In the genomic region with DNA sequence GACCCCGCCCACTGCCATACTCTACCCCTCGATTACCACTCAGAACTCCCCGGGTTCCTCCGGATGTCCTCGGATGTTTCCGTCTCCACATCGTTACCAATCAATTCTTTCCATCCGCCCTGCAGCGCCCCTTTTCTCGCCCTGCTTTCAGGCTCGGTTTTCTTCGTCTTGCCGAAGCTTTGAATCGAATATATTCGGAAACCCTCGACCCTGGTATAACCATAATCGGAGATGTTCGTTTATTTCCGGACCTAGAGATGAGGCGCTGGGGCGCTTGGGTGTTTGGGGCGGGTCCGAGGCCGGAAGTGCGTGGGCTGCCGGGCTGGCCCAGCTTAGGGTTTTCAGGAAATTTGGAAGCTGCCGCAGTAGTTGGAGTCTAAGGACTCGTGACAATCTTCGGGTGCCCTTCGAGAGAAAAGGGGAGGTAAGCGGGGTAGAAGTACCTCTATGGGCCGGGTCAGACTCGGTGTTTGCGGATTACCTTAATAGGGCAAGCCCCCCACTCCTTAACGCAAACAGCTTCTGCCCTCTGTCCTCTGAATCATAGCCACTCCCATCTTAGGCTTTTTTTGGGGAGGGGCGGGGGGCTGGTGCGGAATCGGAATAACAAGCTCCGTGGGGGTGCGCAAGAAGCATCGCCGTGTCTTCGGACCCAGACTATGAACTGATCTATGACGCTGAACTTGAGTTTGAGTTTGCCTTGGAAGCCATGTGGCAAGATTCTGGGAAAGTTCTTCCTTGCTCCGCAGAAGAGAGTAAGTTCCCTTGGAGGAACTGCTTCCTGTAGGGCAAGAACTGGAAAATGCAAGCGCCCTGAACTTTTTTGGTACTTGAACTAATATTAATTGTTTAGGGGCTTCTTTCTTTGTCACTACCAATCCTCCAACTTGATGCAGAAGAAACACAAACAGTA, we compare ENCODE assay signal across 1 cellular context.
A peak's percentile ranks its signal among the peaks of the same experiment; 100 is the strongest.
TF ChIP-seq lines count a peak whose summit lies in the region.

A gene with protein sequence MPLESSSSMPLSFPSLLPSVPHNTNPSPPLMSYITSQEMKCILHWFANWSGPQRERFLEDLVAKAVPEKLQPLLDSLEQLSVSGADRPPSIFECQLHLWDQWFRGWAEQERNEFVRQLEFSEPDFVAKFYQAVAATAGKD (plus strand): TSS at position 310 of the 913 bp plus-strand sequence. CDS start 2,154 bp downstream, outside the sequence.

TF ChIP-seq in SK-N-SH, 30 proteins besides CTCF, POLR2A, EP300 and RAD21 (continued from another document):
- TF ChIP-seq, protein P1, sequence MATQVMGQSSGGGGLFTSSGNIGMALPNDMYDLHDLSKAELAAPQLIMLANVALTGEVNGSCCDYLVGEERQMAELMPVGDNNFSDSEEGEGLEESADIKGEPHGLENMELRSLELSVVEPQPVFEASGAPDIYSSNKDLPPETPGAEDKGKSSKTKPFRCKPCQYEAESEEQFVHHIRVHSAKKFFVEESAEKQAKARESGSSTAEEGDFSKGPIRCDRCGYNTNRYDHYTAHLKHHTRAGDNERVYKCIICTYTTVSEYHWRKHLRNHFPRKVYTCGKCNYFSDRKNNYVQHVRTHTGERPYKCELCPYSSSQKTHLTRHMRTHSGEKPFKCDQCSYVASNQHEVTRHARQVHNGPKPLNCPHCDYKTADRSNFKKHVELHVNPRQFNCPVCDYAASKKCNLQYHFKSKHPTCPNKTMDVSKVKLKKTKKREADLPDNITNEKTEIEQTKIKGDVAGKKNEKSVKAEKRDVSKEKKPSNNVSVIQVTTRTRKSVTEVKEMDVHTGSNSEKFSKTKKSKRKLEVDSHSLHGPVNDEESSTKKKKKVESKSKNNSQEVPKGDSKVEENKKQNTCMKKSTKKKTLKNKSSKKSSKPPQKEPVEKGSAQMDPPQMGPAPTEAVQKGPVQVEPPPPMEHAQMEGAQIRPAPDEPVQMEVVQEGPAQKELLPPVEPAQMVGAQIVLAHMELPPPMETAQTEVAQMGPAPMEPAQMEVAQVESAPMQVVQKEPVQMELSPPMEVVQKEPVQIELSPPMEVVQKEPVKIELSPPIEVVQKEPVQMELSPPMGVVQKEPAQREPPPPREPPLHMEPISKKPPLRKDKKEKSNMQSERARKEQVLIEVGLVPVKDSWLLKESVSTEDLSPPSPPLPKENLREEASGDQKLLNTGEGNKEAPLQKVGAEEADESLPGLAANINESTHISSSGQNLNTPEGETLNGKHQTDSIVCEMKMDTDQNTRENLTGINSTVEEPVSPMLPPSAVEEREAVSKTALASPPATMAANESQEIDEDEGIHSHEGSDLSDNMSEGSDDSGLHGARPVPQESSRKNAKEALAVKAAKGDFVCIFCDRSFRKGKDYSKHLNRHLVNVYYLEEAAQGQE (IDR thresholded peaks at IDR 0.05; ENCODE audit: low read depth, low read length): 0 out of 2 replicates have a peak, but pooled peaks have one; percentile 9
- TF ChIP-seq, protein P2, sequence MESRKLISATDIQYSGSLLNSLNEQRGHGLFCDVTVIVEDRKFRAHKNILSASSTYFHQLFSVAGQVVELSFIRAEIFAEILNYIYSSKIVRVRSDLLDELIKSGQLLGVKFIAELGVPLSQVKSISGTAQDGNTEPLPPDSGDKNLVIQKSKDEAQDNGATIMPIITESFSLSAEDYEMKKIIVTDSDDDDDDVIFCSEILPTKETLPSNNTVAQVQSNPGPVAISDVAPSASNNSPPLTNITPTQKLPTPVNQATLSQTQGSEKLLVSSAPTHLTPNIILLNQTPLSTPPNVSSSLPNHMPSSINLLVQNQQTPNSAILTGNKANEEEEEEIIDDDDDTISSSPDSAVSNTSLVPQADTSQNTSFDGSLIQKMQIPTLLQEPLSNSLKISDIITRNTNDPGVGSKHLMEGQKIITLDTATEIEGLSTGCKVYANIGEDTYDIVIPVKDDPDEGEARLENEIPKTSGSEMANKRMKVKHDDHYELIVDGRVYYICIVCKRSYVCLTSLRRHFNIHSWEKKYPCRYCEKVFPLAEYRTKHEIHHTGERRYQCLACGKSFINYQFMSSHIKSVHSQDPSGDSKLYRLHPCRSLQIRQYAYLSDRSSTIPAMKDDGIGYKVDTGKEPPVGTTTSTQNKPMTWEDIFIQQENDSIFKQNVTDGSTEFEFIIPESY (IDR thresholded peaks at IDR 0.05; ENCODE audit: borderline replicate concordance, low read depth): no peak
- TF ChIP-seq, protein P3, sequence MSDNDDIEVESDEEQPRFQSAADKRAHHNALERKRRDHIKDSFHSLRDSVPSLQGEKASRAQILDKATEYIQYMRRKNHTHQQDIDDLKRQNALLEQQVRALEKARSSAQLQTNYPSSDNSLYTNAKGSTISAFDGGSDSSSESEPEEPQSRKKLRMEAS (IDR thresholded peaks at IDR 0.05; ENCODE audit: low read depth): peak; percentile 56; the same call in 1 of the 2 replicates
- TF ChIP-seq MXI1 (IDR thresholded peaks at IDR 0.05; ENCODE audit: low read depth, low read length): peak; percentile 46; the same call in 1 of the 2 replicates
- TF ChIP-seq CHD2 (IDR thresholded peaks at IDR 0.05; ENCODE audit: low read length, partially characterized antibody): no peak
- peak; percentile 44; the same call in 1 of the 2 replicates for TF ChIP-seq FOSL2 (IDR thresholded peaks at IDR 0.05; ENCODE audit: borderline replicate concordance, low read depth)
- no peak for TF ChIP-seq GATA2 (CRISPR knock-in tag; IDR thresholded peaks at IDR 0.05)
- TF ChIP-seq GABPA (IDR thresholded peaks at IDR 0.05; ENCODE audit: low read depth): peak; percentile 71
- TF ChIP-seq NFIC (IDR thresholded peaks at IDR 0.05; ENCODE audit: borderline replicate concordance): no peak
- no peak for TF ChIP-seq RXRA (IDR thresholded peaks at IDR 0.05; ENCODE audit: borderline replicate concordance, low read depth)
- TF ChIP-seq, protein P4, sequence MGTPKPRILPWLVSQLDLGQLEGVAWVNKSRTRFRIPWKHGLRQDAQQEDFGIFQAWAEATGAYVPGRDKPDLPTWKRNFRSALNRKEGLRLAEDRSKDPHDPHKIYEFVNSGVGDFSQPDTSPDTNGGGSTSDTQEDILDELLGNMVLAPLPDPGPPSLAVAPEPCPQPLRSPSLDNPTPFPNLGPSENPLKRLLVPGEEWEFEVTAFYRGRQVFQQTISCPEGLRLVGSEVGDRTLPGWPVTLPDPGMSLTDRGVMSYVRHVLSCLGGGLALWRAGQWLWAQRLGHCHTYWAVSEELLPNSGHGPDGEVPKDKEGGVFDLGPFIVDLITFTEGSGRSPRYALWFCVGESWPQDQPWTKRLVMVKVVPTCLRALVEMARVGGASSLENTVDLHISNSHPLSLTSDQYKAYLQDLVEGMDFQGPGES (IDR thresholded peaks at IDR 0.05; ENCODE audit: low read depth, low read length): no peak
- TF ChIP-seq TEAD4 (IDR thresholded peaks at IDR 0.05; ENCODE audit: borderline replicate concordance, insufficient read depth): no peak
- TF ChIP-seq, protein P5, sequence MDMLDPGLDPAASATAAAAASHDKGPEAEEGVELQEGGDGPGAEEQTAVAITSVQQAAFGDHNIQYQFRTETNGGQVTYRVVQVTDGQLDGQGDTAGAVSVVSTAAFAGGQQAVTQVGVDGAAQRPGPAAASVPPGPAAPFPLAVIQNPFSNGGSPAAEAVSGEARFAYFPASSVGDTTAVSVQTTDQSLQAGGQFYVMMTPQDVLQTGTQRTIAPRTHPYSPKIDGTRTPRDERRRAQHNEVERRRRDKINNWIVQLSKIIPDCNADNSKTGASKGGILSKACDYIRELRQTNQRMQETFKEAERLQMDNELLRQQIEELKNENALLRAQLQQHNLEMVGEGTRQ (IDR thresholded peaks at IDR 0.05; ENCODE audit: borderline replicate concordance, low read depth, low read length): no peak
- no peak for TF ChIP-seq RCOR1 (IDR thresholded peaks at IDR 0.05; ENCODE audit: low read length)
- TF ChIP-seq POLR2AphosphoS5 (IDR thresholded peaks at IDR 0.05; ENCODE audit: low read depth, low read length): peak; percentile 88
- peak; percentile 69; the same call in 1 of the 2 replicates for TF ChIP-seq ELF1 (IDR thresholded peaks at IDR 0.05)
- no peak for TF ChIP-seq SIN3A (IDR thresholded peaks at IDR 0.05; ENCODE audit: borderline replicate concordance, low read depth, low read length)
- no peak for TF ChIP-seq SMC3 (IDR thresholded peaks at IDR 0.05; ENCODE audit: low read depth, low read length)
- no peak for TF ChIP-seq EZH2phosphoT487 (IDR thresholded peaks at IDR 0.05; ENCODE audit: borderline replicate concordance, low read depth)
- TF ChIP-seq TAF1 (IDR thresholded peaks at IDR 0.05; ENCODE audit: borderline replicate concordance, low read depth, low read length): peak; percentile 78
- TF ChIP-seq FOXM1 (IDR thresholded peaks at IDR 0.05; ENCODE audit: low read depth): no peak
- no peak for TF ChIP-seq MEF2A (IDR thresholded peaks at IDR 0.05; ENCODE audit: borderline replicate concordance, low read depth)
- TF ChIP-seq JUND (IDR thresholded peaks at IDR 0.05): no peak; the same call in 1 of the 2 replicates
- TF ChIP-seq FOXJ3 (CRISPR knock-in tag; IDR thresholded peaks at IDR 0.05): no peak
- TF ChIP-seq, protein P6, sequence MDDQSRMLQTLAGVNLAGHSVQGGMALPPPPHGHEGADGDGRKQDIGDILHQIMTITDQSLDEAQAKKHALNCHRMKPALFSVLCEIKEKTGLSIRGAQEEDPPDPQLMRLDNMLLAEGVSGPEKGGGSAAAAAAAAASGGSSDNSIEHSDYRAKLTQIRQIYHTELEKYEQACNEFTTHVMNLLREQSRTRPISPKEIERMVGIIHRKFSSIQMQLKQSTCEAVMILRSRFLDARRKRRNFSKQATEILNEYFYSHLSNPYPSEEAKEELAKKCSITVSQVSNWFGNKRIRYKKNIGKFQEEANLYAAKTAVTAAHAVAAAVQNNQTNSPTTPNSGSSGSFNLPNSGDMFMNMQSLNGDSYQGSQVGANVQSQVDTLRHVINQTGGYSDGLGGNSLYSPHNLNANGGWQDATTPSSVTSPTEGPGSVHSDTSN (IDR thresholded peaks at IDR 0.05): no peak; the same call in 1 of the 2 replicates
